ENCODE assay signal across 17 cellular contexts in the genomic region with DNA sequence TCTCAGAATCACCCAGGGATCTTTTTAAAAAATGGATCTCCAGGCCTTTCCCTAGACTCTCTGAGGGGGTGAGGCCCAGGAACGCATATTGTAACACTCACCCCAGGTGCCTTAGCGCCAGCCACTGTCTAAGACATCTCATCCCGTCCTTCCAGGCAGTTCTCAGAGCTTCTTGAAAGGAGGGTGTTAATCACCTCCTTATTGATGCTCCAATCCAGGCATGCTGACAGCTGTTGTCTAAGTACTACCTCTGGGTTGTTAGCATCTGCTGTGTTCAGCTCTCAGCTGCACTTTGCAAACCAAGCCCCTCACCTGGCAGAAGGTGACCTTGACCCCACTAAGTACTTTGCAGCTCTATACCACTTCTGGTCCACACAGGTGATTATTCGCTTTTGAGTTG. TPM values are rescaled to one million over a fixed set of nuclear protein-coding genes. Genes with fewer than 3 reads are reported as not detected.
A peak's percentile ranks its signal among the peaks of the same experiment; 100 is the strongest.
DNase-seq lines count a peak whose midpoint lies in the region; ATAC-seq and TF ChIP-seq lines count a peak whose summit lies in the region.
"Had no signal": no experiment of that assay in that cellular context is flagged by ENCODE, and none has a peak within 500 bp of the region (broad histone marks: within the 10 kb centered on the region; RNA-seq: fewer than 3 reads in every experiment).

No MANE protein-coding gene starts in this region.

- H3K27ac ChIP-seq in coronary artery, result no peak overlapping the region
- H3K27ac ChIP-seq: A549 had no signal

- ATAC-seq in HG02870 (IDR thresholded peaks at IDR 0.05; ENCODE audit: unreplicated experiment) (no peak), GM21528 (IDR thresholded peaks at IDR 0.05; ENCODE audit: low FRiP score, unreplicated experiment) (no peak)
- ATAC-seq: A549, T-helper 17 cell had no signal

- no peak for TF ChIP-seq CTCF in coronary artery (IDR thresholded peaks at IDR 0.05)

- H3K4me3 ChIP-seq in coronary artery, result no peak overlapping the region
- H3K4me3 ChIP-seq in H7 (ENCODE audit: insufficient read depth, low read depth, low read length), result no peak overlapping the region
- H3K4me3 ChIP-seq: A549 had no signal

- DNase-seq in NCI-H510A treated with DMSO at 0.1 percent for 48 hours (lab: John Stamatoyannopoulos, UW) (peak; percentile 10), NCI-H510A (lab: John Stamatoyannopoulos, UW) (no peak), NCI-H2171 treated with DMSO at 0.1 percent for 48 hours (lab: John Stamatoyannopoulos, UW) (peak; percentile 92), coronary artery (ENCODE audit: low spot score) (peak; percentile 21), H7 (no peak)
- DNase-seq: COR-L47, DND-41, GF-D8, H9, IMR-90, NCI-H1436, NCI-H2107, NCI-H526, T-helper 17 cell had no signal

- H3K27me3 ChIP-seq in H7 (ENCODE audit: control insufficient read depth, insufficient read depth, low read length), result no peaks in the 10 kb centered on the region

- no peaks in the 10 kb centered on the region for H3K36me3 ChIP-seq in H7 (replicated peaks; ENCODE audit: control insufficient read depth, insufficient read depth, low read length)

RNA-seq across cellular contexts. Expression of a gene that starts 36.0 kb away (rescaled TPM):
- total RNA-seq in H7 (2014; rRNA removed; shearing (Covaris generic)), result 6.0 and 6.4 TPM in 2 replicates

Comparison
In these comparisons a context has a peak if more than half of its experiments do, and no peak if none do; other contexts are left out.
1. DNase-seq: peak in NCI-H510A treated with DMSO at 0.1 percent for 48 hours (single experiment), NCI-H2171 treated with DMSO at 0.1 percent for 48 hours (single experiment) and coronary artery (single experiment); none in NCI-H510A (single experiment) and H7 (single experiment).